In genomic region chr19:40598121-40598917, GRCh38 we compare ENCODE assay signal across 8 cellular contexts. TPM values are rescaled to one million over a fixed set of nuclear protein-coding genes. Genes with fewer than 3 reads are reported as not detected.
DNase-seq lines count a peak whose midpoint lies in the region; ATAC-seq and TF ChIP-seq lines count a peak whose summit lies in the region.

No MANE protein-coding gene starts in this region.

- peak overlapping the region; percentile 49 for H3K4me2 ChIP-seq in trophoblast cell (ENCODE audit: low read length)

- no peak overlapping the region for H3K4ac ChIP-seq in trophoblast cell (ENCODE audit: low read depth, low read length)

- H3K36me3 ChIP-seq in trophoblast cell (ENCODE audit: control insufficient read depth in 1 of 2, insufficient read depth in 2 of 2, low read length in 2 of 2) (no peaks in the 10 kb centered on the region), upper lobe of right lung (no peaks in the 10 kb centered on the region)

- no peak overlapping the region for H2AK5ac ChIP-seq in trophoblast cell (ENCODE audit: low read length)

- TF ChIP-seq CTCF in GM12864 (IDR thresholded peaks at IDR 0.05; ENCODE audit: low read depth, low read length, missing control alignments) (peak; percentile 93), upper lobe of right lung (IDR thresholded peaks at IDR 0.05) (peak; percentile 97)

- peak overlapping the region; percentile 19 for H3K18ac ChIP-seq in trophoblast cell (ENCODE audit: low read length)

- intact Hi-C loops in head of caudate nucleus (cut with DNase I), result loop anchor here (1.0 kb wide), 1 partner anchor 69 kb away; no protein-coding TSS in a partner anchor
- intact Hi-C loops in upper lobe of right lung (cut with DNase I), result loop anchor here (5.0 kb wide), 1 partner anchor 71 kb away; no protein-coding TSS in a partner anchor

- no peak overlapping the region for H3K9ac ChIP-seq in trophoblast cell (ENCODE audit: low read length)

- peak; percentile 82 for ATAC-seq in upper lobe of right lung
- ATAC-seq in HG02938 (IDR thresholded peaks at IDR 0.05; ENCODE audit: unreplicated experiment), result no peak

- H3K23ac ChIP-seq in trophoblast cell (ENCODE audit: low read length), result no peak overlapping the region

- H3K14ac ChIP-seq in trophoblast cell (ENCODE audit: low read length), result no peak overlapping the region

- no peak overlapping the region for H4K12ac ChIP-seq in trophoblast cell (ENCODE audit: low read depth, low read length)

- WGBS in trophoblast cell (ENCODE audit: extremely low coverage, insufficient coverage, insufficient read length), result no CpG with 5 or more reads among the region's 46 CpGs

- H3K79me1 ChIP-seq in trophoblast cell (ENCODE audit: low read length), result peaks cover 10% of the 10 kb centered on the region

- peaks cover 16 to 19% of the 10 kb centered on the region in 2 experiments for H3K4me1 ChIP-seq in trophoblast cell (ENCODE audit: control insufficient read depth in 1 of 2, insufficient read depth in 2 of 2, low read length in 2 of 2)
- H3K4me1 ChIP-seq in upper lobe of right lung, result peaks cover 44% of the 10 kb centered on the region

- H3K4me3 ChIP-seq in GM12864 (ENCODE audit: low read depth, low read length), result no peak overlapping the region
- H3K4me3 ChIP-seq in trophoblast cell (ENCODE audit: low read depth, low read length), result no peak overlapping the region
- no peak overlapping the region for H3K4me3 ChIP-seq in upper lobe of right lung

- H3K27ac ChIP-seq in trophoblast cell (ENCODE audit: low read depth, low read length) (no peak overlapping the region), upper lobe of right lung (no peak overlapping the region)

- H2BK120ac ChIP-seq in trophoblast cell (ENCODE audit: insufficient read depth, low read length, poor library complexity), result no peak overlapping the region

- no peaks in the 10 kb centered on the region for H3K79me2 ChIP-seq in trophoblast cell (ENCODE audit: control insufficient read depth, insufficient read depth, low read length, poor library complexity)

- no peak overlapping the region for H4K91ac ChIP-seq in trophoblast cell (ENCODE audit: low read depth, low read length)

- H2BK5ac ChIP-seq in trophoblast cell (ENCODE audit: low read depth, low read length, poor library complexity), result no peak overlapping the region

- no peak overlapping the region for H2AFZ ChIP-seq in trophoblast cell (ENCODE audit: insufficient read depth, low read length, poor library complexity)

- H3K9me3 ChIP-seq in trophoblast cell (ENCODE audit: insufficient read depth, low read depth, low read length), result peaks cover 2% of the 10 kb centered on the region
- H3K9me3 ChIP-seq in upper lobe of right lung, result no peaks in the 10 kb centered on the region

- H4K8ac ChIP-seq in trophoblast cell (ENCODE audit: low read depth, low read length), result peak overlapping the region; percentile 58

- DNase-seq in GM12864 (ENCODE audit: low read depth) (no peak), NCI-H1092 (lab: John Stamatoyannopoulos, UW) (peak; percentile 43), SKM-1 treated with dmso at 0.1 percent for 144 hours (lab: John Stamatoyannopoulos, UW; ENCODE audit: unreplicated experiment) (peak; percentile 54), head of caudate nucleus (peak; percentile 81 to 97 (median 91)), trophoblast cell (peak; percentile 85 to 96), upper lobe of right lung (peak; percentile 92)
- DNase-seq in activated naive CD4-positive, alpha-beta T cell treated with anti-CD3 and anti-CD28 coated beads, Interleukin-2, amount 50 U/mL, for 16 hours, result peak; percentile 80

- H2BK12ac ChIP-seq in trophoblast cell (ENCODE audit: low read length), result no peak overlapping the region

- peaks cover 42% of the 10 kb centered on the region for H3K27me3 ChIP-seq in trophoblast cell (ENCODE audit: insufficient read depth, low read length)
- H3K27me3 ChIP-seq in upper lobe of right lung, result peaks cover 51% of the 10 kb centered on the region

RNA-seq across cellular contexts. Expression of gene LTBP4, which starts 2.9 kb away (rescaled TPM):
- 93.8 and 98.4 TPM in 2 replicates for polyA plus RNA-seq in trophoblast cell (2013)
- 430 TPM for total RNA-seq in upper lobe of right lung

RNA-seq across cellular contexts. Expression of gene SHKBP1, which starts 21.6 kb away (rescaled TPM):
- 86.0 and 94.0 TPM in 2 replicates for polyA plus RNA-seq in trophoblast cell (2013)
- total RNA-seq in upper lobe of right lung, result 68.1 TPM
